ENCODE assay signal across 1 cellular context in the genomic region with DNA sequence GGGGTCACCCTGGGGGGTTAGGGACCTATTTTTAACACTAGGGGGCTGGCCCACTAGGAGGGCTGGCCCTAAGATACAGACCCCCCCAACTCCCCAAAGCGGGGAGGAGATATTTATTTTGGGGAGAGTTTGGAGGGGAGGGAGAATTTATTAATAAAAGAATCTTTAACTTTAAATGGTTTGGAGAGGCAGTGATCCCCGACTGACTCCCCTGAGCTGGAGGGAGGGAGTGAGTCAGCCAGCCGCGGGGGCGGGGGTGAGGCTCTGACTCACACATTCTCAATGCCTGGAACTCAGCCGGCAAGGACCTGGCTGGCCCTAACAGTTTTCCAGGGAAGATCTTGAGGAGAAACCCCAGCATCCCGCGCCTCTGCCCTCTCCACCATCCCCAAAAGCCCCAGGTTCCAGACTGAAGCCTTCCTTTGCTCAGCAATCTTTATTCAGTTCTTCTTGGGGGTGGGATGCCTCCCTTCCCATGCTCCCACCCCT.
A peak's percentile ranks its signal among the peaks of the same experiment; 100 is the strongest.
TF ChIP-seq lines count a peak whose summit lies in the region.

No MANE protein-coding gene starts in this region.

TF ChIP-seq in K562, 482 proteins besides CTCF, POLR2A, EP300 and RAD21 (continued from another document and continues in another):
- TF ChIP-seq, protein P1, sequence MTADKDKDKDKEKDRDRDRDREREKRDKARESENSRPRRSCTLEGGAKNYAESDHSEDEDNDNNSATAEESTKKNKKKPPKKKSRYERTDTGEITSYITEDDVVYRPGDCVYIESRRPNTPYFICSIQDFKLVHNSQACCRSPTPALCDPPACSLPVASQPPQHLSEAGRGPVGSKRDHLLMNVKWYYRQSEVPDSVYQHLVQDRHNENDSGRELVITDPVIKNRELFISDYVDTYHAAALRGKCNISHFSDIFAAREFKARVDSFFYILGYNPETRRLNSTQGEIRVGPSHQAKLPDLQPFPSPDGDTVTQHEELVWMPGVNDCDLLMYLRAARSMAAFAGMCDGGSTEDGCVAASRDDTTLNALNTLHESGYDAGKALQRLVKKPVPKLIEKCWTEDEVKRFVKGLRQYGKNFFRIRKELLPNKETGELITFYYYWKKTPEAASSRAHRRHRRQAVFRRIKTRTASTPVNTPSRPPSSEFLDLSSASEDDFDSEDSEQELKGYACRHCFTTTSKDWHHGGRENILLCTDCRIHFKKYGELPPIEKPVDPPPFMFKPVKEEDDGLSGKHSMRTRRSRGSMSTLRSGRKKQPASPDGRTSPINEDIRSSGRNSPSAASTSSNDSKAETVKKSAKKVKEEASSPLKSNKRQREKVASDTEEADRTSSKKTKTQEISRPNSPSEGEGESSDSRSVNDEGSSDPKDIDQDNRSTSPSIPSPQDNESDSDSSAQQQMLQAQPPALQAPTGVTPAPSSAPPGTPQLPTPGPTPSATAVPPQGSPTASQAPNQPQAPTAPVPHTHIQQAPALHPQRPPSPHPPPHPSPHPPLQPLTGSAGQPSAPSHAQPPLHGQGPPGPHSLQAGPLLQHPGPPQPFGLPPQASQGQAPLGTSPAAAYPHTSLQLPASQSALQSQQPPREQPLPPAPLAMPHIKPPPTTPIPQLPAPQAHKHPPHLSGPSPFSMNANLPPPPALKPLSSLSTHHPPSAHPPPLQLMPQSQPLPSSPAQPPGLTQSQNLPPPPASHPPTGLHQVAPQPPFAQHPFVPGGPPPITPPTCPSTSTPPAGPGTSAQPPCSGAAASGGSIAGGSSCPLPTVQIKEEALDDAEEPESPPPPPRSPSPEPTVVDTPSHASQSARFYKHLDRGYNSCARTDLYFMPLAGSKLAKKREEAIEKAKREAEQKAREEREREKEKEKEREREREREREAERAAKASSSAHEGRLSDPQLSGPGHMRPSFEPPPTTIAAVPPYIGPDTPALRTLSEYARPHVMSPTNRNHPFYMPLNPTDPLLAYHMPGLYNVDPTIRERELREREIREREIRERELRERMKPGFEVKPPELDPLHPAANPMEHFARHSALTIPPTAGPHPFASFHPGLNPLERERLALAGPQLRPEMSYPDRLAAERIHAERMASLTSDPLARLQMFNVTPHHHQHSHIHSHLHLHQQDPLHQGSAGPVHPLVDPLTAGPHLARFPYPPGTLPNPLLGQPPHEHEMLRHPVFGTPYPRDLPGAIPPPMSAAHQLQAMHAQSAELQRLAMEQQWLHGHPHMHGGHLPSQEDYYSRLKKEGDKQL (CRISPR knock-in tag; IDR thresholded peaks at IDR 0.05; ENCODE audit: borderline replicate concordance) = no peak
- no peak for TF ChIP-seq CTCFL (IDR thresholded peaks at IDR 0.05; ENCODE audit: borderline replicate concordance, insufficient read depth, low read depth, low read length, poor library complexity, severe bottlenecking)
- TF ChIP-seq, protein P2, sequence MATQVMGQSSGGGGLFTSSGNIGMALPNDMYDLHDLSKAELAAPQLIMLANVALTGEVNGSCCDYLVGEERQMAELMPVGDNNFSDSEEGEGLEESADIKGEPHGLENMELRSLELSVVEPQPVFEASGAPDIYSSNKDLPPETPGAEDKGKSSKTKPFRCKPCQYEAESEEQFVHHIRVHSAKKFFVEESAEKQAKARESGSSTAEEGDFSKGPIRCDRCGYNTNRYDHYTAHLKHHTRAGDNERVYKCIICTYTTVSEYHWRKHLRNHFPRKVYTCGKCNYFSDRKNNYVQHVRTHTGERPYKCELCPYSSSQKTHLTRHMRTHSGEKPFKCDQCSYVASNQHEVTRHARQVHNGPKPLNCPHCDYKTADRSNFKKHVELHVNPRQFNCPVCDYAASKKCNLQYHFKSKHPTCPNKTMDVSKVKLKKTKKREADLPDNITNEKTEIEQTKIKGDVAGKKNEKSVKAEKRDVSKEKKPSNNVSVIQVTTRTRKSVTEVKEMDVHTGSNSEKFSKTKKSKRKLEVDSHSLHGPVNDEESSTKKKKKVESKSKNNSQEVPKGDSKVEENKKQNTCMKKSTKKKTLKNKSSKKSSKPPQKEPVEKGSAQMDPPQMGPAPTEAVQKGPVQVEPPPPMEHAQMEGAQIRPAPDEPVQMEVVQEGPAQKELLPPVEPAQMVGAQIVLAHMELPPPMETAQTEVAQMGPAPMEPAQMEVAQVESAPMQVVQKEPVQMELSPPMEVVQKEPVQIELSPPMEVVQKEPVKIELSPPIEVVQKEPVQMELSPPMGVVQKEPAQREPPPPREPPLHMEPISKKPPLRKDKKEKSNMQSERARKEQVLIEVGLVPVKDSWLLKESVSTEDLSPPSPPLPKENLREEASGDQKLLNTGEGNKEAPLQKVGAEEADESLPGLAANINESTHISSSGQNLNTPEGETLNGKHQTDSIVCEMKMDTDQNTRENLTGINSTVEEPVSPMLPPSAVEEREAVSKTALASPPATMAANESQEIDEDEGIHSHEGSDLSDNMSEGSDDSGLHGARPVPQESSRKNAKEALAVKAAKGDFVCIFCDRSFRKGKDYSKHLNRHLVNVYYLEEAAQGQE (CRISPR knock-in tag; IDR thresholded peaks at IDR 0.05; ENCODE audit: low read depth) = no peak
- peak in 1 of 2 experiments; percentile 53; a peak in 1 of 4 replicates for TF ChIP-seq SIN3A (IDR thresholded peaks at IDR 0.05; ENCODE audit: borderline replicate concordance in 2 of 2, control insufficient read depth in 1 of 2, low read depth in 2 of 2, low read length in 2 of 2)
- TF ChIP-seq, protein P3, sequence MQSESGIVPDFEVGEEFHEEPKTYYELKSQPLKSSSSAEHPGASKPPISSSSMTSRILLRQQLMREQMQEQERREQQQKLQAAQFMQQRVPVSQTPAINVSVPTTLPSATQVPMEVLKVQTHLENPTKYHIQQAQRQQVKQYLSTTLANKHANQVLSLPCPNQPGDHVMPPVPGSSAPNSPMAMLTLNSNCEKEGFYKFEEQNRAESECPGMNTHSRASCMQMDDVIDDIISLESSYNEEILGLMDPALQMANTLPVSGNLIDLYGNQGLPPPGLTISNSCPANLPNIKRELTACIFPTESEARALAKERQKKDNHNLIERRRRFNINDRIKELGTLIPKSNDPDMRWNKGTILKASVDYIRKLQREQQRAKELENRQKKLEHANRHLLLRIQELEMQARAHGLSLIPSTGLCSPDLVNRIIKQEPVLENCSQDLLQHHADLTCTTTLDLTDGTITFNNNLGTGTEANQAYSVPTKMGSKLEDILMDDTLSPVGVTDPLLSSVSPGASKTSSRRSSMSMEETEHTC (IDR thresholded peaks at IDR 0.05) = no peak
- TF ChIP-seq ZBTB17 (CRISPR knock-in tag; IDR thresholded peaks at IDR 0.05) = no peak
- TF ChIP-seq, protein P4, sequence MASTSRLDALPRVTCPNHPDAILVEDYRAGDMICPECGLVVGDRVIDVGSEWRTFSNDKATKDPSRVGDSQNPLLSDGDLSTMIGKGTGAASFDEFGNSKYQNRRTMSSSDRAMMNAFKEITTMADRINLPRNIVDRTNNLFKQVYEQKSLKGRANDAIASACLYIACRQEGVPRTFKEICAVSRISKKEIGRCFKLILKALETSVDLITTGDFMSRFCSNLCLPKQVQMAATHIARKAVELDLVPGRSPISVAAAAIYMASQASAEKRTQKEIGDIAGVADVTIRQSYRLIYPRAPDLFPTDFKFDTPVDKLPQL (IDR thresholded peaks at IDR 0.05; ENCODE audit: extremely low read depth, insufficient read length) = no peak
- TF ChIP-seq, protein P5, sequence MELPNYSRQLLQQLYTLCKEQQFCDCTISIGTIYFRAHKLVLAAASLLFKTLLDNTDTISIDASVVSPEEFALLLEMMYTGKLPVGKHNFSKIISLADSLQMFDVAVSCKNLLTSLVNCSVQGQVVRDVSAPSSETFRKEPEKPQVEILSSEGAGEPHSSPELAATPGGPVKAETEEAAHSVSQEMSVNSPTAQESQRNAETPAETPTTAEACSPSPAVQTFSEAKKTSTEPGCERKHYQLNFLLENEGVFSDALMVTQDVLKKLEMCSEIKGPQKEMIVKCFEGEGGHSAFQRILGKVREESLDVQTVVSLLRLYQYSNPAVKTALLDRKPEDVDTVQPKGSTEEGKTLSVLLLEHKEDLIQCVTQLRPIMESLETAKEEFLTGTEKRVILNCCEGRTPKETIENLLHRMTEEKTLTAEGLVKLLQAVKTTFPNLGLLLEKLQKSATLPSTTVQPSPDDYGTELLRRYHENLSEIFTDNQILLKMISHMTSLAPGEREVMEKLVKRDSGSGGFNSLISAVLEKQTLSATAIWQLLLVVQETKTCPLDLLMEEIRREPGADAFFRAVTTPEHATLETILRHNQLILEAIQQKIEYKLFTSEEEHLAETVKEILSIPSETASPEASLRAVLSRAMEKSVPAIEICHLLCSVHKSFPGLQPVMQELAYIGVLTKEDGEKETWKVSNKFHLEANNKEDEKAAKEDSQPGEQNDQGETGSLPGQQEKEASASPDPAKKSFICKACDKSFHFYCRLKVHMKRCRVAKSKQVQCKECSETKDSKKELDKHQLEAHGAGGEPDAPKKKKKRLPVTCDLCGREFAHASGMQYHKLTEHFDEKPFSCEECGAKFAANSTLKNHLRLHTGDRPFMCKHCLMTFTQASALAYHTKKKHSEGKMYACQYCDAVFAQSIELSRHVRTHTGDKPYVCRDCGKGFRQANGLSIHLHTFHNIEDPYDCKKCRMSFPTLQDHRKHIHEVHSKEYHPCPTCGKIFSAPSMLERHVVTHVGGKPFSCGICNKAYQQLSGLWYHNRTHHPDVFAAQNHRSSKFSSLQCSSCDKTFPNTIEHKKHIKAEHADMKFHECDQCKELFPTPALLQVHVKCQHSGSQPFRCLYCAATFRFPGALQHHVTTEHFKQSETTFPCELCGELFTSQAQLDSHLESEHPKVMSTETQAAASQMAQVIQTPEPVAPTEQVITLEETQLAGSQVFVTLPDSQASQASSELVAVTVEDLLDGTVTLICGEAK (IDR thresholded peaks at IDR 0.05) = no peak
- TF ChIP-seq, protein P5 (CRISPR knock-in tag; IDR thresholded peaks at IDR 0.05) = no peak
- no peak for TF ChIP-seq TCF7 (IDR thresholded peaks at IDR 0.05; ENCODE audit: borderline replicate concordance)
- TF ChIP-seq U2AF1 (optimal IDR thresholded peaks at IDR 0.05; ENCODE audit: low read depth, low read length) = no peak
- no peak for TF ChIP-seq ETS2 (tag; IDR thresholded peaks at IDR 0.05; ENCODE audit: borderline replicate concordance, poor library complexity, severe bottlenecking)
- TF ChIP-seq TAF9B (IDR thresholded peaks at IDR 0.05; ENCODE audit: partially characterized antibody) = no peak
- TF ChIP-seq, protein P6, sequence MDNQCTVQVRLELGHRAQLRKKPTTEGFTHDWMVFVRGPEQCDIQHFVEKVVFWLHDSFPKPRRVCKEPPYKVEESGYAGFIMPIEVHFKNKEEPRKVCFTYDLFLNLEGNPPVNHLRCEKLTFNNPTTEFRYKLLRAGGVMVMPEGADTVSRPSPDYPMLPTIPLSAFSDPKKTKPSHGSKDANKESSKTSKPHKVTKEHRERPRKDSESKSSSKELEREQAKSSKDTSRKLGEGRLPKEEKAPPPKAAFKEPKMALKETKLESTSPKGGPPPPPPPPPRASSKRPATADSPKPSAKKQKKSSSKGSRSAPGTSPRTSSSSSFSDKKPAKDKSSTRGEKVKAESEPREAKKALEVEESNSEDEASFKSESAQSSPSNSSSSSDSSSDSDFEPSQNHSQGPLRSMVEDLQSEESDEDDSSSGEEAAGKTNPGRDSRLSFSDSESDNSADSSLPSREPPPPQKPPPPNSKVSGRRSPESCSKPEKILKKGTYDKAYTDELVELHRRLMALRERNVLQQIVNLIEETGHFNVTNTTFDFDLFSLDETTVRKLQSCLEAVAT (IDR thresholded peaks at IDR 0.05) = no peak
- no peak for TF ChIP-seq TCF3 (CRISPR knock-in tag; IDR thresholded peaks at IDR 0.05)
- TF ChIP-seq CHD1 (IDR thresholded peaks at IDR 0.05; ENCODE audit: low read length) = no peak
- TF ChIP-seq ZNF140 (CRISPR knock-in tag; IDR thresholded peaks at IDR 0.05) = no peak
- TF ChIP-seq ZFX (CRISPR knock-in tag; IDR thresholded peaks at IDR 0.05) = no peak
- no peak for TF ChIP-seq ZNF785 (CRISPR knock-in tag; IDR thresholded peaks at IDR 0.05)
- no peak for TF ChIP-seq SMC3 (conservative IDR thresholded peaks at IDR 0.05; ENCODE audit: insufficient read depth, low read depth, low read length)
- no peak for TF ChIP-seq ZNF79 (CRISPR knock-in tag; IDR thresholded peaks at IDR 0.05; ENCODE audit: low read depth)
- no peak for TF ChIP-seq CBX1 (IDR thresholded peaks at IDR 0.05; ENCODE audit: low read depth)
